1 cellular context compared by ENCODE assay signal in genomic region chr1:36400825-36401601, GRCh38.
TF ChIP-seq lines count a peak whose summit lies in the region.

No MANE protein-coding gene starts in this region.

TF ChIP-seq in K562, 482 proteins besides CTCF, POLR2A, EP300 and RAD21 (continues in another document):
- TF ChIP-seq BACH1 (tag; IDR thresholded peaks at IDR 0.05), result peak; percentile 35; the same call in 1 of the 2 replicates
- TF ChIP-seq ZBTB7A (IDR thresholded peaks at IDR 0.05; ENCODE audit: borderline replicate concordance, control insufficient read depth, low read depth, low read length), result peak; percentile 61; the same call in 1 of the 2 replicates
- TF ChIP-seq NR2C1 (IDR thresholded peaks at IDR 0.05), result 0 out of 2 replicates have a peak, but pooled peaks have one; percentile 15
- TF ChIP-seq NR2C1 (tag; IDR thresholded peaks at IDR 0.05), result no peak
- TF ChIP-seq ATF3 (IDR thresholded peaks at IDR 0.05), result no peak
- TF ChIP-seq ATF3 (CRISPR knock-in tag; conservative IDR thresholded peaks at IDR 0.05), result peak; percentile 72; the same call in 1 of the 2 replicates
- peak; percentile 58; the same call in 1 of the 2 replicates for TF ChIP-seq TCF7 (IDR thresholded peaks at IDR 0.05; ENCODE audit: borderline replicate concordance)
- TF ChIP-seq E2F6 (IDR thresholded peaks at IDR 0.05; ENCODE audit: borderline replicate concordance in 1 of 2, extremely low read depth in 1 of 2, insufficient read depth in 1 of 2, insufficient read length in 1 of 2, low read depth in 1 of 2, low read length in 1 of 2, poor library complexity in 1 of 2, severe bottlenecking in 1 of 2), result peak; percentile 5 to 41
- TF ChIP-seq NEUROD1 (IDR thresholded peaks at IDR 0.05; ENCODE audit: borderline replicate concordance, low read depth, low read length, partially characterized antibody), result peak; percentile 55
- 0 out of 2 replicates have a peak, but pooled peaks have one; percentile 6 for TF ChIP-seq BHLHE40 (IDR thresholded peaks at IDR 0.05; ENCODE audit: low read length)
- TF ChIP-seq BCLAF1 (IDR thresholded peaks at IDR 0.05; ENCODE audit: borderline replicate concordance in 1 of 2, control insufficient read depth in 1 of 2, low read depth in 2 of 2, low read length in 1 of 2), result peak in 1 of 2 experiments; percentile 91; a peak in 2 of 4 replicates
- TF ChIP-seq HMGXB4 (CRISPR knock-in tag; IDR thresholded peaks at IDR 0.05), result 0 out of 2 replicates have a peak, but pooled peaks have one; percentile 42
- TF ChIP-seq MITF (IDR thresholded peaks at IDR 0.05), result peak; percentile 72
- no peak for TF ChIP-seq GTF2B (IDR thresholded peaks at IDR 0.05; ENCODE audit: extremely low read depth, insufficient read length)
- TF ChIP-seq KDM4B (IDR thresholded peaks at IDR 0.05; ENCODE audit: borderline replicate concordance in 2 of 2, low read depth in 1 of 2), result 0 out of 4 replicates have a peak, but pooled peaks of 1 of the 2 experiments have one; percentile 74
- no peak for TF ChIP-seq HDGF (IDR thresholded peaks at IDR 0.05)
- peak; percentile 50 to 87 for TF ChIP-seq AFF1 (IDR thresholded peaks at IDR 0.05; ENCODE audit: low read depth in 1 of 2, partially characterized antibody in 2 of 2)
- TF ChIP-seq NFRKB (IDR thresholded peaks at IDR 0.05; ENCODE audit: low read depth), result peak; percentile 79
- no peak for TF ChIP-seq EHMT2 (IDR thresholded peaks at IDR 0.05)
- TF ChIP-seq PHB (CRISPR knock-in tag; IDR thresholded peaks at IDR 0.05), result no peak
- peak; percentile 71 to 76; a peak in 3 of 4 replicates for TF ChIP-seq FOXK2 (conservative IDR thresholded peaks at IDR 0.05 in 1 of 2, IDR thresholded peaks at IDR 0.05 in 1 of 2; ENCODE audit: low read depth in 2 of 2)
- peak; percentile 96 for TF ChIP-seq SUPT5H (IDR thresholded peaks at IDR 0.05)
- 0 out of 2 replicates have a peak, but pooled peaks have one; percentile 15 for TF ChIP-seq CXXC5 (CRISPR knock-in tag; IDR thresholded peaks at IDR 0.05)
- peak; percentile 56 for TF ChIP-seq PHF8 (IDR thresholded peaks at IDR 0.05; ENCODE audit: borderline replicate concordance, low read length)
- peak; percentile 81 for TF ChIP-seq USF2 (CRISPR knock-in tag; IDR thresholded peaks at IDR 0.05)
- peak; percentile 62 for TF ChIP-seq TAF9B (IDR thresholded peaks at IDR 0.05; ENCODE audit: partially characterized antibody)
- TF ChIP-seq FOSL1 (tag; conservative IDR thresholded peaks at IDR 0.05), result 0 out of 2 replicates have a peak, but pooled peaks have one; percentile 14
- TF ChIP-seq MAFK (IDR thresholded peaks at IDR 0.05; ENCODE audit: low read length), result peak; percentile 23; the same call in 1 of the 2 replicates
- TF ChIP-seq ZBTB12 (CRISPR knock-in tag; IDR thresholded peaks at IDR 0.05), result no peak
- TF ChIP-seq SMARCA4 (IDR thresholded peaks at IDR 0.05), result 0 out of 2 replicates have a peak, but pooled peaks have one; percentile 40
- peak; percentile 79 for TF ChIP-seq RBFOX2 (IDR thresholded peaks at IDR 0.05; ENCODE audit: low read depth, low read length)
- peak; percentile 25 for TF ChIP-seq RBM39 (optimal IDR thresholded peaks at IDR 0.05; ENCODE audit: low read depth, low read length)
- TF ChIP-seq NCOA1 (IDR thresholded peaks at IDR 0.05; ENCODE audit: low read depth), result peak; percentile 91
- peak; percentile 87 for TF ChIP-seq ETV5 (CRISPR knock-in tag; IDR thresholded peaks at IDR 0.05; ENCODE audit: low read depth)
- peak; percentile 91 for TF ChIP-seq ELF1 (tag; IDR thresholded peaks at IDR 0.05)
- TF ChIP-seq GMEB1 (CRISPR knock-in tag; IDR thresholded peaks at IDR 0.05), result no peak
- TF ChIP-seq NCOR1 (IDR thresholded peaks at IDR 0.05), result 0 out of 2 replicates have a peak, but pooled peaks have one; percentile 26
- TF ChIP-seq YY1 (IDR thresholded peaks at IDR 0.05; ENCODE audit: borderline replicate concordance in 1 of 3, control insufficient read depth in 1 of 3, extremely low read depth in 1 of 3, insufficient read depth in 3 of 3, insufficient read length in 1 of 3, insufficient replicate concordance in 2 of 3, low read depth in 1 of 3, low read length in 2 of 3), result peak in 2 of 3 experiments; percentile 45 to 50
- TF ChIP-seq SRSF3 (IDR thresholded peaks at IDR 0.05; ENCODE audit: insufficient read depth, low read length), result no peak
- peak; percentile 67 for TF ChIP-seq TAF1 (IDR thresholded peaks at IDR 0.05; ENCODE audit: control insufficient read depth, extremely low read depth, insufficient read depth, low read length, severe bottlenecking)
- peak; percentile 72; the same call in 1 of the 2 replicates for TF ChIP-seq HDAC2 (IDR thresholded peaks at IDR 0.05)
- peak; percentile 29 for TF ChIP-seq CHD1 (IDR thresholded peaks at IDR 0.05; ENCODE audit: low read length)
